ENCODE assay signal across 8 cellular contexts in the genomic region with DNA sequence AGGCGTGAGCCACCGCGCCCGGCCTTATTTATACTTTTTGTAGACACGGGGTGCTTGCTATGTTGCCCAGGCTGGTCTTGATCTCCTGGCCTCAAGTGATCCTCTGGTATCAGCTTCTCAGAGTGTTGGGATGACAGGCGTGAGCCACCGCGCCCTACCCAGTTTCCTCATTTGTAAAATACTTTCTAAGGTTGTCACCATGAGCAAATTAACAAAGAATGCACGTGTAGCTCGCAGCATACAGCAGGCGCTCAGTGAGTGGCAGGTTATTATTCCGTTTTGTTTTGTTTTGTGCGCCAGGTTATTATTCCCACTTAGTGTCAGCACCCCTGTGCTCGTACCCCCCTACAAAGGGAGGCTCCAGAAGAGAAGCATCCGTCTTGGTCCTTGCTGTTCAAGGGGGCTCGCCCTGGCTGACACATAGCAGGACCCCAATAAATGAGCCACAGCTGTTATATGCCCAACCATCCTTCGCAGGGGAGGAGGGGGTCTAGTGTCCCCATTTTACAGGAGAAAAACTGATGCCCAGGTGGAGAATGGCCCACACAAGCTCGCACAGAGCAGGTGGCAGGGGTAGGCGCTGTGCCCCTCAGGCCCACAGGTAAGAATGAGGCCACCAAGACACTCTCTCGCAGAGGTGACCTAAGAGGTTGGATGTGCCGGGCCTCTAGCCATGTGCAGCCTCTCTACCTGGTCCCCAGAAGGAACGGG. TPM values are rescaled to one million over a fixed set of nuclear protein-coding genes. Genes with fewer than 3 reads are reported as not detected.
DNase-seq lines count a peak whose midpoint lies in the region; ATAC-seq and TF ChIP-seq lines count a peak whose summit lies in the region.

No MANE protein-coding gene starts in this region.

- H3K27ac ChIP-seq in heart left ventricle (peak overlapping the region; percentile 78 to 99 (median 95)), iPS-18a (ENCODE audit: low read length) (no peak overlapping the region), suprapubic skin (peak overlapping the region; percentile 89)

- no peak overlapping the region for H3K9ac ChIP-seq in iPS-18a (ENCODE audit: low read length)

- H3K27me3 ChIP-seq in heart left ventricle, result no peaks in the 10 kb centered on the region
- no peaks in the 10 kb centered on the region for H3K27me3 ChIP-seq in iPS-18a (ENCODE audit: control insufficient read depth, insufficient read depth, low read length)
- no peaks in the 10 kb centered on the region for H3K27me3 ChIP-seq in suprapubic skin

- no peak for ATAC-seq in heart left ventricle
- ATAC-seq in left cardiac atrium, result no peak

- H3K9me3 ChIP-seq in heart left ventricle (no peaks in the 10 kb centered on the region), iPS-18a (ENCODE audit: control insufficient read depth, low read depth, low read length) (no peaks in the 10 kb centered on the region), suprapubic skin (no peaks in the 10 kb centered on the region)

- intact Hi-C loops in heart left ventricle (cut with DNase I), result loop anchor here in 8 of 10 donors (2.0 to 10.0 kb wide), 8 partner anchors 13 to 77 kb away; a partner anchor contains a TSS
- intact Hi-C loops in left cardiac atrium (cut with DNase I), result loop anchor here in 1 of 2 donors (5.0 kb wide), 2 partner anchors 42 to 53 kb away; a partner anchor contains a TSS
- intact Hi-C loops in activated CD4-positive, alpha-beta memory T cell treated with anti-CD3 and anti-CD28 coated beads for 36 hours (cut with micrococcal nuclease), result loop anchor here (1.0 to 2.0 kb wide), 3 partner anchors 35 to 76 kb away; a partner anchor contains a TSS

- 65 to 71% (median 68%) methylated on average over 16 to 22 of the region's 22 CpGs for WGBS in heart left ventricle, 4 donors
- WGBS in suprapubic skin, result 55% methylated on average over 21 of the region's 22 CpGs

- peak overlapping the region; percentile 75 for H3K27ac Mint-ChIP-seq in activated CD4-positive, alpha-beta memory T cell treated with anti-CD3 and anti-CD28 coated beads for 36 hours

- peaks cover 0 to 40% (median 36%) of the 10 kb centered on the region in 9 donors for H3K36me3 ChIP-seq in heart left ventricle
- H3K36me3 ChIP-seq in iPS-18a (ENCODE audit: control insufficient read depth, low read depth, low read length), result peaks cover 27% of the 10 kb centered on the region
- peaks cover 36% of the 10 kb centered on the region for H3K36me3 ChIP-seq in suprapubic skin

- TF ChIP-seq POLR2A in heart left ventricle (IDR thresholded peaks at IDR 0.05) (no peak), suprapubic skin (IDR thresholded peaks at IDR 0.05) (no peak)

- no peak for DNase-seq in heart left ventricle
- DNase-seq in left cardiac atrium, result no peak
- DNase-seq in activated CD4-positive, alpha-beta memory T cell treated with anti-CD3 and anti-CD28 coated beads for 36 hours, result no peak
- DNase-seq in suprapubic skin (ENCODE audit: low spot score in 2 of 2), result no peak
- DNase-seq in dermis blood vessel endothelial cell, result no peak
- DNase-seq in cerebellum (ENCODE audit: low spot score), result no peak
- DNase-seq in DMS153 (lab: John Stamatoyannopoulos, UW), result no peak

- H3K36me3 Mint-ChIP-seq in activated CD4-positive, alpha-beta memory T cell treated with anti-CD3 and anti-CD28 coated beads for 36 hours, result peaks cover 11% of the 10 kb centered on the region

- no peaks in the 10 kb centered on the region for H3K27me3 Mint-ChIP-seq in activated CD4-positive, alpha-beta memory T cell treated with anti-CD3 and anti-CD28 coated beads for 36 hours

- POLR2A ChIA-PET in activated CD4-positive, alpha-beta memory T cell treated with anti-CD3 and anti-CD28 coated beads for 36 hours (lab: Charles Lee), result no interaction called here

- TF ChIP-seq CTCF in heart left ventricle (IDR thresholded peaks at IDR 0.05) (no peak), suprapubic skin (IDR thresholded peaks at IDR 0.05) (no peak)

- H3K4me3 ChIP-seq in heart left ventricle (peak overlapping the region; percentile 58 to 94 (median 84)), iPS-18a (ENCODE audit: low read length) (peak overlapping the region; percentile 74), suprapubic skin (peak overlapping the region; percentile 64)

- H3K4me1 Mint-ChIP-seq in activated CD4-positive, alpha-beta memory T cell treated with anti-CD3 and anti-CD28 coated beads for 36 hours (ENCODE audit: low read depth), result peaks cover 43% of the 10 kb centered on the region

- no peak for TF ChIP-seq EP300 in suprapubic skin (IDR thresholded peaks at IDR 0.05)

- H3K4me3 Mint-ChIP-seq in activated CD4-positive, alpha-beta memory T cell treated with anti-CD3 and anti-CD28 coated beads for 36 hours, result peak overlapping the region; percentile 75

- CTCF ChIA-PET in activated CD4-positive, alpha-beta memory T cell treated with anti-CD3 and anti-CD28 coated beads for 36 hours (lab: Charles Lee), result interaction anchor here (1.6 kb wide), 1 partner anchor 11 kb away, joined by 6 read pairs; no protein-coding TSS in a partner anchor

- H3K9me3 Mint-ChIP-seq in activated CD4-positive, alpha-beta memory T cell treated with anti-CD3 and anti-CD28 coated beads for 36 hours, result no peaks in the 10 kb centered on the region

- H3K4me1 ChIP-seq in heart left ventricle (peaks cover 6 to 62% (median 50%) of the 10 kb centered on the region in 12 donors), iPS-18a (ENCODE audit: control insufficient read depth, low read depth, low read length) (peaks cover 13% of the 10 kb centered on the region), suprapubic skin (peaks cover 52% of the 10 kb centered on the region)

RNA-seq across cellular contexts. Expression of a gene that starts 0.7 kb away (rescaled TPM):
- total RNA-seq in heart left ventricle (10 to 100 TPM; 23.2 to 46.9 (median 26.7) TPM), left cardiac atrium (10 to 100 TPM; 16.2 to 16.8 TPM), suprapubic skin (10 to 100 TPM; 19.5 to 39.2 (median 27.5) TPM), dermis blood vessel endothelial cell (22.4 and 22.6 TPM in 2 replicates), cerebellum (23.1 TPM)
- 10 to 100 TPM; 18.8 to 27.4 TPM for polyA plus RNA-seq in heart left ventricle
- 1 to 10 TPM; 6.5 to 6.8 TPM for total RNA-seq in activated CD4-positive, alpha-beta memory T cell treated with anti-CD3 and anti-CD28 coated beads for 36 hours

RNA-seq across cellular contexts. Expression of a gene that starts 1.2 kb away (rescaled TPM):
- total RNA-seq in heart left ventricle (100 to 1,000 TPM; 218 to 535 (median 307) TPM), left cardiac atrium (100 to 1,000 TPM; 204 to 211 TPM), suprapubic skin (100 to 1,000 TPM; 254 to 350 (median 291) TPM), dermis blood vessel endothelial cell (409 and 588 TPM in 2 replicates), cerebellum (53.4 TPM)
- polyA plus RNA-seq in heart left ventricle, result 100 to 1,000 TPM; 321 to 364 TPM
- total RNA-seq in activated CD4-positive, alpha-beta memory T cell treated with anti-CD3 and anti-CD28 coated beads for 36 hours, result 100 to 1,000 TPM; 357 to 359 TPM

RNA-seq across cellular contexts. Expression of a gene that starts 34.3 kb away (rescaled TPM):
- total RNA-seq in heart left ventricle (10 to 100 TPM in 5 of 9 donors, 1 to 10 TPM in 4; 6.8 to 20.7 (median 10.8) TPM), left cardiac atrium (10 to 100 TPM; 10.9 to 11.0 TPM), suprapubic skin (10 to 100 TPM; 27.7 to 37.1 (median 32.8) TPM), dermis blood vessel endothelial cell (27.9 and 40.0 TPM in 2 replicates), cerebellum (49.8 TPM)
- polyA plus RNA-seq in heart left ventricle, result 1 to 10 TPM; 5.3 to 8.9 TPM
- total RNA-seq in activated CD4-positive, alpha-beta memory T cell treated with anti-CD3 and anti-CD28 coated beads for 36 hours, result 10 to 100 TPM; 27.3 to 27.5 TPM

RNA-seq across cellular contexts. Expression of a gene that starts 55.0 kb away (rescaled TPM):
- total RNA-seq in heart left ventricle (10 to 100 TPM in 8 of 9 donors, 1 to 10 TPM in 1; 9.4 to 26.1 (median 12.8) TPM), left cardiac atrium (10 to 100 TPM; 12.3 to 18.1 TPM), suprapubic skin (10 to 100 TPM; 22.9 to 47.2 (median 27.5) TPM), dermis blood vessel endothelial cell (26.8 and 47.0 TPM in 2 replicates), cerebellum (46.9 TPM)
- 10 to 100 TPM in 1 of 2 donors, 1 to 10 TPM in 1; 9.7 to 14.8 TPM for polyA plus RNA-seq in heart left ventricle
- total RNA-seq in activated CD4-positive, alpha-beta memory T cell treated with anti-CD3 and anti-CD28 coated beads for 36 hours, result 10 to 100 TPM; 52.4 to 53.0 TPM

RNA-seq across cellular contexts. Expression of a gene that starts 55.3 kb away (rescaled TPM):
- total RNA-seq in heart left ventricle (10 to 100 TPM in 8 of 9 donors, 1 to 10 TPM in 1; 9.7 to 17.6 (median 13.1) TPM), left cardiac atrium (10 to 100 TPM; 11.8 to 12.0 TPM), suprapubic skin (10 to 100 TPM; 16.7 to 25.5 (median 22.4) TPM), dermis blood vessel endothelial cell (18.7 and 28.8 TPM in 2 replicates), cerebellum (11.5 TPM)
- 10 to 100 TPM in 1 of 2 donors, 1 to 10 TPM in 1; 2.9 to 10.7 TPM for polyA plus RNA-seq in heart left ventricle
- total RNA-seq in activated CD4-positive, alpha-beta memory T cell treated with anti-CD3 and anti-CD28 coated beads for 36 hours, result 10 to 100 TPM; 11.1 to 11.3 TPM
